In the genomic region with DNA sequence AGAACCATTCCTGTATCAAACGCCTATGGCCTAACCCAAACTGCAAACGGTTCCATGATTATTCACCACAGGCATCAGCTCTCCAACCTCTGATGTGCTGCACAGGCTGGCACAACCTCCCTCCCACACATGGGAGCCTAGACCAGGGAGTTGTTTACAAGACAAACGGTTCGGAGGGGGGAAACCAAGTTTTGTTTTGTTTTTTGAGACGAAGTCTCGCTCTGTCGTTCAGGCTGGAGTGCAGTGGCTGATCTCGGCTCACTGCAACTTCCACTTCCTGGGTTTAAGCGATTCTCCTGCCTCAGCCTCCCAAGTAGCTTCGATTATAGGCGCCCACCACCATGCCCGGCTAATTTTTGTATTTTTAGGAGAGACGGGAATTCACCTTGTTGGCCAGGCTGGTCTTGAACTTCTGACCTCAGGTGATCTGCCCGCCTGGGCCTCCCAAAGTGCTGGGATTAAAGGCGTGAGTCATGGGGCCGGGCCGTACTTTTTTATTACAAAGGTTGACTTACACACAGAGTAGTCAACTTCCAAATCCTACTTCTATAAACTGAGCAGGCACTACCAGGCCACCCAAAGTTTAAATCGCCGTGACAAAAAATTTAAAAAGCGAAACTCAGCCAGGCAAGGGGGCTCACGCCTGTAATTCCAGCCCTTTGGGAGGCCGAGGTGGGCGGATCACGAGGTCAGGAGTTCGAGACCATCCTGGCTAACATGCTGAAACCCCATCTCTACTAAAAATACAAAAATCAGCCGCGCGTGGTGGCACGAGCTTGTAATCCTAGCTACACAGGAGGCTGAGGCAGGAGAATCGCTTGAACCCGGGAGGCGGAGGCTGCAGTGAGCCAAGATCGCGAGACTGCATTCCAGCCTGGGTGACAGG, we compare ENCODE assay signal across 2 cellular contexts. TPM values are rescaled to one million over a fixed set of nuclear protein-coding genes. Genes with fewer than 3 reads are reported as not detected.
"Had no signal": no experiment of that assay in that cellular context is flagged by ENCODE, and none has a peak within 500 bp of the region (broad histone marks: within the 10 kb centered on the region; RNA-seq: fewer than 3 reads in every experiment).

No MANE protein-coding gene starts in this region.

RNA-seq across cellular contexts. Expression of a gene that starts 2.0 kb away (rescaled TPM):
- total RNA-seq: mononuclear cell, right lobe of liver had no signal
